In the genomic region with DNA sequence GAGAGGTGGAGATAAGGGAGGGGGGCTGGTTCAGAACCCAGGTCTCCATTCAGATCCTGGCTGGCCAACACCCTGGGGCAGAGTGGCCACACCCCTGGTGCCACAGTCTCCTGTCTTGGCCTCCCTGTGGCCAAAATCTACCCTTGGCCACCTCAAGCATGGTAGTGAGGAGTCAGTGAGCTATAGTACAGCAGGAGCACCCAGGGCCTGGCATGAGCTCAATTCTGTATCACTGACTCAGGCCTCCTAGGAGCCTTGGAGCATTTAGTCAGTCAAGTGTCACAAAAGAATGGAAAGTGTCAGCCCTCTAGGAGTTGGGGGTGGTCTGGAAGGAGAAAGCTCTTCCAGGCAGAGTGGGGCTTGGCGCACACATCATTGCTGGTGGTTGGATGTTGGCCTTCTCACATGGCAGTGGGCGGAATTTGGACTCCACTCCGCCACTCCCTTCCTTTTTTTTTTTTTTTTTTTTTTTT, we compare ENCODE assay signal across 10 cellular contexts. TPM values are rescaled to one million over a fixed set of nuclear protein-coding genes. Genes with fewer than 3 reads are reported as not detected.
DNase-seq lines count a peak whose midpoint lies in the region; ATAC-seq and TF ChIP-seq lines count a peak whose summit lies in the region.
"Had no signal": no experiment of that assay in that cellular context is flagged by ENCODE, and none has a peak within 500 bp of the region (broad histone marks: within the 10 kb centered on the region; RNA-seq: fewer than 3 reads in every experiment).

No MANE protein-coding gene starts in this region.

- CTCF ChIA-PET in OCI-LY7 (lab: Charles Lee; ENCODE audit: unreplicated experiment) = interaction anchor here (0.6 kb wide), 1 partner anchor 59 kb away, joined by 6 read pairs; no protein-coding TSS in a partner anchor

- H3K4me2 ChIP-seq in OCI-LY7 (ENCODE audit: low read length) = peak overlapping the region; percentile 69
- no peak overlapping the region for H3K4me2 ChIP-seq in osteoblast (ENCODE audit: insufficient read depth, low read length)

- H2AFZ ChIP-seq in OCI-LY7 (ENCODE audit: low read length) (no peak overlapping the region), osteoblast (ENCODE audit: low read length) (no peak overlapping the region)

- BruUV-seq in OCI-LY7 (replicated peaks; lab: Mats Ljungman, UMichigan) = no TSS peak

- intact Hi-C loops in OCI-LY7 (cut with micrococcal nuclease; ENCODE audit: unreplicated experiment) = no loop called here

- H3K27ac ChIP-seq in OCI-LY7 (ENCODE audit: low read depth, low read length, poor library complexity, severe bottlenecking) (peak overlapping the region; percentile 100), osteoblast (ENCODE audit: low read depth, low read length) (no peak overlapping the region)

- H3K79me2 ChIP-seq in OCI-LY7 (ENCODE audit: insufficient read depth, low read depth, low read length) = peaks cover 30% of the 10 kb centered on the region
- H3K79me2 ChIP-seq in osteoblast (ENCODE audit: insufficient read depth, low read length) = peaks cover 30% of the 10 kb centered on the region

- H3K4me3 ChIP-seq in OCI-LY7 (ENCODE audit: low read depth, low read length, poor library complexity, severe bottlenecking) (peak overlapping the region; percentile 2), osteoblast (ENCODE audit: insufficient read depth, low read length) (no peak overlapping the region)

- H3K36me3 ChIP-seq in OCI-LY7 (ENCODE audit: insufficient read depth, low read length) = peaks cover 81% of the 10 kb centered on the region
- peaks cover 58% of the 10 kb centered on the region for H3K36me3 ChIP-seq in osteoblast (ENCODE audit: insufficient read depth, low read length)

- H3K4me1 ChIP-seq in OCI-LY7 (ENCODE audit: insufficient read depth, low read length, poor library complexity, severe bottlenecking) = peaks cover 97% of the 10 kb centered on the region
- H3K4me1 ChIP-seq in osteoblast (ENCODE audit: insufficient read depth, low read length) = no peaks in the 10 kb centered on the region

- peak; percentile 56 for DNase-seq in DMS53 (lab: John Stamatoyannopoulos, UW)
- DNase-seq in DMS53 treated with DMSO at 0.1 percent for 48 hours (lab: John Stamatoyannopoulos, UW; ENCODE audit: unreplicated experiment) = no peak
- DNase-seq in OCI-LY7 (ENCODE audit: low spot score) = no peak
- peak; percentile 82 for DNase-seq in cerebellar cortex (ENCODE audit: low spot score)
- DNase-seq in osteoblast (ENCODE audit: insufficient read length, low spot score, missing footprints) = peak; percentile 89
- DNase-seq in middle frontal gyrus (ENCODE audit: extremely low spot score, low spot score) = no peak

- POLR2A ChIA-PET in OCI-LY7 (lab: Charles Lee) = interaction anchor here (0.6 to 2.6 kb wide), 3 partner anchors 11 to 80 kb away, joined by 5 to 9 read pairs (median 7); no protein-coding TSS in a partner anchor

- H3K9me3 ChIP-seq in OCI-LY7 (ENCODE audit: low read length) (no peaks in the 10 kb centered on the region), osteoblast (ENCODE audit: low read depth, low read length) (no peaks in the 10 kb centered on the region)

- ATAC-seq in HG03045 (IDR thresholded peaks at IDR 0.05; ENCODE audit: unreplicated experiment) (no peak), GM21786 (IDR thresholded peaks at IDR 0.05; ENCODE audit: unreplicated experiment) (no peak)

- TF ChIP-seq CTCF in OCI-LY7 (conservative IDR thresholded peaks at IDR 0.05; ENCODE audit: low read length) (no peak), osteoblast (IDR thresholded peaks at IDR 0.05; ENCODE audit: extremely low read depth, low read depth, low read length) (no peak)

- no peaks in the 10 kb centered on the region for H3K9me2 ChIP-seq in OCI-LY7 (ENCODE audit: insufficient read depth, low read length)

- H4K20me1 ChIP-seq in OCI-LY7 (ENCODE audit: insufficient read depth, low read length) (peaks cover 14% of the 10 kb centered on the region; the same call in 1 of the 2 replicates), osteoblast (ENCODE audit: insufficient read depth, low read length) (peaks cover 56% of the 10 kb centered on the region)

- H3K27me3 ChIP-seq in osteoblast (ENCODE audit: insufficient read depth, low read length) = no peaks in the 10 kb centered on the region

RNA-seq across cellular contexts. Expression of a gene that starts 6.6 kb away (rescaled TPM):
- 848 and 1,195 TPM in 2 replicates for total RNA-seq in OCI-LY7 (2014; rRNA removed; shearing (Covaris generic))
- 896 and 1,094 TPM in 2 replicates for total RNA-seq in OCI-LY7 (2022)
- 0.36 TPM in 1 of 2 replicates, not detected in the other for total RNA-seq in osteoblast
- total RNA-seq: H4 had no signal

RNA-seq across cellular contexts. Expression of a gene that starts 10.4 kb away (rescaled TPM):
- total RNA-seq in OCI-LY7 (2014; rRNA removed; shearing (Covaris generic)) = 4,018 and 4,414 TPM in 2 replicates
- total RNA-seq in OCI-LY7 (2022) = 3,803 and 3,902 TPM in 2 replicates
- 486 and 791 TPM in 2 replicates for total RNA-seq in osteoblast

RNA-seq across cellular contexts. Expression of a gene that starts 12.5 kb away (rescaled TPM):
- 74.9 and 96.9 TPM in 2 replicates for total RNA-seq in OCI-LY7 (2014; rRNA removed; shearing (Covaris generic))
- total RNA-seq in OCI-LY7 (2022) (297 and 318 TPM in 2 replicates), osteoblast (30.6 and 31.8 TPM in 2 replicates)

RNA-seq across cellular contexts. Expression of a gene that starts 25.6 kb away (rescaled TPM):
- not detected in 2 replicates for total RNA-seq in OCI-LY7 (2014; rRNA removed; shearing (Covaris generic))
- not detected in 2 replicates for total RNA-seq in OCI-LY7 (2022)
- not detected in 2 replicates for total RNA-seq in osteoblast
- total RNA-seq: H4; T-helper 2 cell treated with Interferon-gamma antibody and Interleukin-4, amounts not matched to agents 100 ng/mL and 5 ng/mL, for 36 hours had no signal

RNA-seq across cellular contexts. Expression of a gene that starts 26.0 kb away (rescaled TPM):
- total RNA-seq in OCI-LY7 (2014; rRNA removed; shearing (Covaris generic)) = not detected in 2 replicates
- total RNA-seq in OCI-LY7 (2022) (not detected in 2 replicates), osteoblast (not detected in 2 replicates)
- total RNA-seq: T-helper 2 cell treated with Interferon-gamma antibody and Interleukin-4, amounts not matched to agents 100 ng/mL and 5 ng/mL, for 36 hours had no signal

Comparison
In these comparisons a context has a peak if more than half of its experiments do, and no peak if none do; other contexts are left out.
1. DNase-seq: peak in DMS53 (single experiment), cerebellar cortex (single experiment) and osteoblast (single experiment); none in DMS53 treated with DMSO at 0.1 percent for 48 hours (single experiment), OCI-LY7 (single experiment) and middle frontal gyrus (single experiment).
2. RNA of a gene that starts 6.6 kb away (total RNA-seq): 848 to 1,195 TPM in OCI-LY7; 0.36 TPM in osteoblast; every median in the first group is over 100 times any median in the second.